13 cellular contexts compared by ENCODE assay signal in genomic region chr13:91302070-91302469, GRCh38.
DNase-seq lines count a peak whose midpoint lies in the region; ATAC-seq lines count a peak whose summit lies in the region.
"Had no signal": no experiment of that assay in that cellular context is flagged by ENCODE, and none has a peak within 500 bp of the region (broad histone marks: within the 10 kb centered on the region; RNA-seq: fewer than 3 reads in every experiment).

No MANE protein-coding gene starts in this region.

- H3K27me3 Mint-ChIP-seq in stimulated activated naive B cell treated with anti-CD40 and anti-IgM and Interleukin-4, amounts not matched to agents 10 μg/mL and 1 μg/mL and 100 μg/mL, for 72 hours: peaks cover 4 to 6% of the 10 kb centered on the region in 2 donors

- H3K4me3 Mint-ChIP-seq in stimulated activated naive B cell treated with anti-CD40 and anti-IgM and Interleukin-4, amounts not matched to agents 10 μg/mL and 1 μg/mL and 100 μg/mL, for 72 hours: no peak overlapping the region
- H3K4me3 Mint-ChIP-seq: activated T-cell treated with anti-CD3 and anti-CD28 coated beads, Interleukin-2, amount 50 U/mL, for 4 hours had no signal

- H3K4me1 Mint-ChIP-seq in stimulated activated naive B cell treated with anti-CD40 and anti-IgM and Interleukin-4, amounts not matched to agents 10 μg/mL and 1 μg/mL and 100 μg/mL, for 72 hours: peaks cover 11 to 24% of the 10 kb centered on the region in 2 donors

- H3K27ac Mint-ChIP-seq in stimulated activated naive B cell treated with anti-CD40 and anti-IgM and Interleukin-4, amounts not matched to agents 10 μg/mL and 1 μg/mL and 100 μg/mL, for 72 hours: no peak overlapping the region

- peaks cover 9 to 11% of the 10 kb centered on the region in 2 donors for H3K9me3 Mint-ChIP-seq in stimulated activated naive B cell treated with anti-CD40 and anti-IgM and Interleukin-4, amounts not matched to agents 10 μg/mL and 1 μg/mL and 100 μg/mL, for 72 hours
- H3K9me3 Mint-ChIP-seq: activated T-cell treated with anti-CD3 and anti-CD28 coated beads, Interleukin-2, amount 50 U/mL, for 4 hours had no signal

- ATAC-seq in HG02588 (IDR thresholded peaks at IDR 0.05; ENCODE audit: unreplicated experiment): peak; percentile 90
- peak; percentile 66 for ATAC-seq in HG03196 (IDR thresholded peaks at IDR 0.05; ENCODE audit: unreplicated experiment)
- peak; percentile 90 to 95 for ATAC-seq in stimulated activated naive B cell treated with anti-CD40 and anti-IgM and Interleukin-4, amounts not matched to agents 10 μg/mL and 1 μg/mL and 100 μg/mL, for 72 hours (replicated peaks)
- ATAC-seq: activated T-cell treated with anti-CD3 and anti-CD28 coated beads, Interleukin-2, amount 50 U/mL, for 4 hours; sciatic nerve had no signal

- peak; percentile 5 for DNase-seq in SIG-M5 treated with dmso at 0.1 percent for 504 hours (lab: John Stamatoyannopoulos, UW; ENCODE audit: unreplicated experiment)
- DNase-seq in SIG-M5 (lab: John Stamatoyannopoulos, UW): no peak
- DNase-seq in stimulated activated naive B cell treated with anti-CD40 and anti-IgM and Interleukin-4, amounts not matched to agents 10 μg/mL and 1 μg/mL and 100 μg/mL, for 72 hours: no peak
- no peak for DNase-seq in HCEC 1CT
- DNase-seq in activated naive CD4-positive, alpha-beta T cell treated with Interleukin-2 at 50 U/mL for 16 hours: no peak
- DNase-seq in NCI-H774 (lab: John Stamatoyannopoulos, UW): no peak
- DNase-seq: 8988T; activated T-cell treated with anti-CD3 and anti-CD28 coated beads, Interleukin-2, amount 50 U/mL, for 4 hours; DMS 273 treated with DMSO at 0.1 percent for 48 hours; uterus had no signal

- H3K36me3 Mint-ChIP-seq in stimulated activated naive B cell treated with anti-CD40 and anti-IgM and Interleukin-4, amounts not matched to agents 10 μg/mL and 1 μg/mL and 100 μg/mL, for 72 hours: peaks cover 2 to 7% of the 10 kb centered on the region in 2 donors
